16 cellular contexts compared by ENCODE assay signal in the genomic region with DNA sequence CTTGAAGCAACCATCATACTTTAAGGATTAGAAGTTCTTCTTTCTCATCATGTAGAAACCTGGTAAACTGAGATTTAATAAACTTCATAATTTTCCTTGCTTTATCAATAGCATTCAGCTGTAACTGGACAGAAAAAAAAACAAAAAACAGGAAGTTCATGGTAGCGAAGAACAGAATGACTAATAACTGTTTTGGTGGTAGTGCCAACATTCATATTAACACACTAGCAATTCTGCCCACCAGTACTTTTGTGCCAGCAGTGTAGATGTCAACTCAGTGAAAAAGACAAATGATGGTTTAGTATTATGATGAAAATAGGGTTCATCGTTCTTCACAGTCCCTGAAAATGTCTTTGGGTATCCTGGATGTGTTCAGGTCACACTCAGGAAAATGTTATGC.
DNase-seq lines count a peak whose midpoint lies in the region; ATAC-seq and TF ChIP-seq lines count a peak whose summit lies in the region.
"Had no signal": no experiment of that assay in that cellular context is flagged by ENCODE, and none has a peak within 500 bp of the region (broad histone marks: within the 10 kb centered on the region; RNA-seq: fewer than 3 reads in every experiment).

No MANE protein-coding gene starts in this region.

- TF ChIP-seq POLR2A in GM18505 (IDR thresholded peaks at IDR 0.05; ENCODE audit: borderline replicate concordance, extremely low read depth, insufficient read depth, insufficient read length): no peak

- peak; percentile 16 for DNase-seq in Ammon's horn (ENCODE audit: low spot score)
- DNase-seq in NCI-H69 (lab: John Stamatoyannopoulos, UW): peak; percentile 31
- no peak for DNase-seq in NCI-H748 treated with DMSO at 0.1 percent for 48 hours (lab: John Stamatoyannopoulos, UW)
- DNase-seq: 8988T; BE2C; C1 segment of cervical spinal cord; CD4-positive, CD25-positive, alpha-beta regulatory T cell; CD8-positive, alpha-beta memory T cell; COR-L47; H9; IMR-90 had no signal

- peak; percentile 69 for ATAC-seq in GM18505 (IDR thresholded peaks at IDR 0.05; ENCODE audit: unreplicated experiment)
- ATAC-seq in GM18870 (IDR thresholded peaks at IDR 0.05; ENCODE audit: unreplicated experiment): peak; percentile 50
- no peak for ATAC-seq in GM21825 (IDR thresholded peaks at IDR 0.05; ENCODE audit: unreplicated experiment)
- no peak for ATAC-seq in GM21786 (IDR thresholded peaks at IDR 0.05; ENCODE audit: unreplicated experiment)
- ATAC-seq: K562 had no signal

Comparison
In these comparisons a context has a peak if more than half of its experiments do, and no peak if none do; other contexts are left out.
1. ATAC-seq: peak in GM18505 (single experiment) and GM18870 (single experiment); none in GM21825 (single experiment) and GM21786 (single experiment).